16 cellular contexts compared by ENCODE assay signal in genomic region chr2:236241181-236242056, GRCh38. TPM values are rescaled to one million over a fixed set of nuclear protein-coding genes. Genes with fewer than 3 reads are reported as not detected.
"Had no signal": no experiment of that assay in that cellular context is flagged by ENCODE, and none has a peak within 500 bp of the region (broad histone marks: within the 10 kb centered on the region; RNA-seq: fewer than 3 reads in every experiment).

No MANE protein-coding gene starts in this region.

- H3K4me3 Mint-ChIP-seq: activated CD8-positive, alpha-beta T cell treated with anti-CD3 and anti-CD28 coated beads, Interleukin-2, amount 10 ng/mL, durations not matched to agents 7 days and 5 days; activated naive CD8-positive, alpha-beta T cell treated with anti-CD3 and anti-CD28 coated beads, Interleukin-2, amount 50 U/mL, for 24 hours; natural killer cell treated with Interleukin-12 subunit alpha and Interleukin-12 subunit beta and Interleukin-15 and Interleukin-18, amount 100 ng/mL, for 72 hours had no signal

- H3K4me1 Mint-ChIP-seq: activated naive CD8-positive, alpha-beta T cell treated with anti-CD3 and anti-CD28 coated beads, Interleukin-2, amount 50 U/mL, for 24 hours had no signal

- H3K4me3 ChIP-seq: mucosa of descending colon, stomach had no signal

- H3K9me3 ChIP-seq: mucosa of descending colon, stomach had no signal

- H3K36me3 Mint-ChIP-seq: natural killer cell treated with Interleukin-12 subunit alpha and Interleukin-12 subunit beta and Interleukin-15 and Interleukin-18, amount 100 ng/mL, for 72 hours had no signal

- DNase-seq: activated CD8-positive, alpha-beta memory T cell treated with anti-CD3 and anti-CD28 coated beads, Interleukin-2, amount 50 U/mL, for 48 hours; activated CD8-positive, alpha-beta T cell treated with anti-CD3 and anti-CD28 coated beads, Interleukin-2, amount 10 ng/mL, durations not matched to agents 7 days and 5 days; activated naive CD4-positive, alpha-beta T cell treated with Interleukin-2 at 50 U/mL for 16 hours; activated naive CD8-positive, alpha-beta T cell treated with anti-CD3 and anti-CD28 coated beads, Interleukin-2, amount 50 U/mL, for 24 hours; central memory CD4-positive, alpha-beta T cell; cortex of kidney; erythroblast; glutamatergic neuron; mucosa of descending colon; stomach; T1000 had no signal

- H3K27ac Mint-ChIP-seq: activated CD8-positive, alpha-beta T cell treated with anti-CD3 and anti-CD28 coated beads, Interleukin-2, amount 10 ng/mL, durations not matched to agents 7 days and 5 days; activated naive CD8-positive, alpha-beta T cell treated with anti-CD3 and anti-CD28 coated beads, Interleukin-2, amount 50 U/mL, for 24 hours; natural killer cell treated with Interleukin-12 subunit alpha and Interleukin-12 subunit beta and Interleukin-15 and Interleukin-18, amount 100 ng/mL, for 72 hours had no signal

- H3K27ac ChIP-seq: stomach, VCaP had no signal

- ATAC-seq: activated CD8-positive, alpha-beta T cell treated with anti-CD3 and anti-CD28 coated beads, Interleukin-2, amount 10 ng/mL, durations not matched to agents 7 days and 5 days; activated naive CD8-positive, alpha-beta T cell treated with anti-CD3 and anti-CD28 coated beads, Interleukin-2, amount 50 U/mL, for 24 hours; mucosa of descending colon; natural killer cell treated with Interleukin-12 subunit alpha and Interleukin-12 subunit beta and Interleukin-15 and Interleukin-18, amount 100 ng/mL, for 72 hours had no signal

- H3K9me3 Mint-ChIP-seq: activated naive CD8-positive, alpha-beta T cell treated with anti-CD3 and anti-CD28 coated beads, Interleukin-2, amount 50 U/mL, for 24 hours; natural killer cell treated with Interleukin-12 subunit alpha and Interleukin-12 subunit beta and Interleukin-15 and Interleukin-18, amount 100 ng/mL, for 72 hours had no signal

- H3K36me3 ChIP-seq: stomach had no signal

RNA-seq across cellular contexts. Expression of gene ASB18, which starts 22.8 kb away (rescaled TPM):
- total RNA-seq: activated CD8-positive, alpha-beta T cell treated with anti-CD3 and anti-CD28 coated beads, Interleukin-2, amount 10 ng/mL, durations not matched to agents 7 days and 5 days; mucosa of descending colon; natural killer cell treated with Interleukin-12 subunit alpha and Interleukin-12 subunit beta and Interleukin-15 and Interleukin-18, amount 100 ng/mL, for 72 hours; omental fat pad; pulmonary artery endothelial cell; SK-MEL-5; stomach had no signal
- polyA plus RNA-seq: stomach had no signal
